Comparison of ENCODE assay signal across 24 cellular contexts in the genomic region with DNA sequence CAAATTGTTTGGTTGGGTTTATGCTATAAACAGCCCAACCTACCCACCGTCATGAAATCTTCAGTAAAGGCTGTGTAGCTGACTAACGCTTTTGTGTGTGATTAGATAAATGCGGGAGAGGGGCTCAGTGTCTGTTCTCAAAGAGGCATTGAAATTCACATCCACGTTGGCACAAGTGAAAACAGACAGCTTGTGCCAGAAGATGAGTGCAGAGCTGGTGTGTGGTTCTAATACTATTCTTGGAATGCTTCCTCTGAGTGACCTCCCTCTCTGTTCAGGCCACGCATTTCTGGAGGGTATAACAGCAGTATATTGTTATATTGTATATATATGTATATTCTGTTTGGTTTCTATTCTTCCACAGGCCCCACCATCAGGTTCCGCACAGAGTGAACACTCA.
"Had no signal": no experiment of that assay in that cellular context is flagged by ENCODE, and none has a peak within 500 bp of the region (broad histone marks: within the 10 kb centered on the region; RNA-seq: fewer than 3 reads in every experiment).

No MANE protein-coding gene starts in this region.

- H3K9me3 ChIP-seq: MG63, SJSA1 had no signal

- DNase-seq: IMR-90, Karpas-422, KG1, MG63, NCI-H1092, NCI-H1105 treated with DMSO at 0.1 percent for 48 hours, NCI-H1417 treated with DMSO at 0.1 percent for 48 hours, NCI-H146, NCI-H1694 treated with DMSO at 0.1 percent for 48 hours, NCI-H1930, NCI-H2081, NCI-H2171, NCI-H226, NCI-H446, NCI-H510A, NCI-H524 treated with DMSO at 0.1 percent for 48 hours, NCI-H69, NCI-H774, Right ventricle myocardium superior, RPMI8226, SIG-M5 had no signal

- H3K4me1 ChIP-seq: SJSA1 had no signal

- H3K36me3 ChIP-seq: MG63, SJSA1 had no signal

- H3K27me3 ChIP-seq: SJSA1 had no signal

- FAIRE-seq: HepG2, RCC 7860 had no signal

- H3K4me3 ChIP-seq: MG63, SJSA1 had no signal

- H3K27ac ChIP-seq: SJSA1 had no signal
